Comparison of ENCODE assay signal across 28 cellular contexts in the genomic region with DNA sequence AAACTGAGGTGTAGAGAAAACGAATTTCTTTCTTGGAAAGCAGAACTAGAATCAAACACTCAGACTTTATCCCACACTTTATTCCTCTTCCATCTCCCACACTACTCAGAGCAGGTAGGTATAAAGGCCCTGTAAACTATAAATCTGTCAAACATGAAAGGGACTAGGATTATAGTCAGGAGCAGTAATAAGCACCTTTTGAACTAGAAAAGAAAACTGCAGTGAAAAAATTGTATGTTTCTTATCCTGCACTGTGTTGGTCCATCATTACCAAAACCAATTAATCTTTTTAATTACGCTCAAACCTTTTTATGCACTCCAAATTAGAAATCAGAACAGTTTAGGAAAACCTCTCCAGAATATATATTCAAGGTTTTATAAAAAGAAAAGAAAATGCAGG. TPM values are rescaled to one million over a fixed set of nuclear protein-coding genes. Genes with fewer than 3 reads are reported as not detected.
"Had no signal": no experiment of that assay in that cellular context is flagged by ENCODE, and none has a peak within 500 bp of the region (broad histone marks: within the 10 kb centered on the region; RNA-seq: fewer than 3 reads in every experiment).

No MANE protein-coding gene starts in this region.

- FAIRE-seq: islet of Langerhans, kidney had no signal

- H3K9me3 ChIP-seq: left lung, ovary, right atrium auricular region, right lobe of liver, stomach, testis, thyroid gland, transverse colon, upper lobe of left lung, vagina had no signal

- H3K27me3 ChIP-seq: left lung, ovary, right atrium auricular region, right lobe of liver, stomach, testis, thyroid gland, transverse colon, upper lobe of left lung, vagina had no signal

- DNase-seq: hypothalamus; immature natural killer cell; kidney; left colon; left lung; mesendoderm; naive B cell; natural killer cell; nephron progenitor cell; ovary; right lobe of liver; stimulated activated CD4-positive, alpha-beta T cell treated with anti-CD3 and anti-CD28 coated beads, Interleukin-12 subunit alpha, Interleukin-12 subunit beta, amount 100 ng/mL, for 4 hours; stimulated activated CD4-positive, alpha-beta T cell treated with anti-CD3 and anti-CD28 coated beads, Interleukin-15, amount 100 ng/mL, for 24 hours; stimulated activated CD4-positive, alpha-beta T cell treated with anti-CD3 and anti-CD28 coated beads, Interleukin-2, amount 100 ng/mL, for 24 hours; stimulated activated CD4-positive, alpha-beta T cell treated with anti-CD3 and anti-CD28 coated beads, Interleukin-4, amount 100 ng/mL, for 1 hour; stimulated activated naive B cell treated with anti-CD40 and anti-IgM and Interleukin-4, amounts not matched to agents 10 μg/mL and 1 μg/mL and 100 μg/mL, for 72 hours; stimulated activated naive CD8-positive, alpha-beta T cell treated with anti-CD3 and anti-CD28 coated beads, Interleukin-15, Interleukin-2, amounts not matched to agents 100 U/mL and 50 U/mL, for 24 hours; stomach; testis; thyroid gland; transverse colon; upper lobe of left lung had no signal

- H3K4me3 ChIP-seq: left lung, lung, ovary, right atrium auricular region, right lobe of liver, stomach, testis, thyroid gland, transverse colon, upper lobe of left lung, vagina had no signal

- ATAC-seq: left colon; left lung; natural killer cell; right lobe of liver; stimulated activated naive B cell treated with anti-CD40 and anti-IgM and Interleukin-4, amounts not matched to agents 10 μg/mL and 1 μg/mL and 100 μg/mL, for 72 hours; stimulated activated naive CD8-positive, alpha-beta T cell treated with anti-CD3 and anti-CD28 coated beads, Interleukin-15, Interleukin-2, amounts not matched to agents 100 U/mL and 50 U/mL, for 24 hours had no signal

- H3K27ac ChIP-seq: left lung, ovary, right lobe of liver, stomach, testis, thyroid gland, transverse colon, upper lobe of left lung, vagina had no signal

- H3K36me3 ChIP-seq: left lung, ovary, right atrium auricular region, right lobe of liver, stomach, thyroid gland, transverse colon, upper lobe of left lung, vagina had no signal

RNA-seq across cellular contexts. Expression of gene LPAR3, which starts 47.6 kb away (rescaled TPM):
- total RNA-seq: pulmonary artery endothelial cell had no signal
- polyA plus RNA-seq: liver had no signal
